8 cellular contexts compared by ENCODE assay signal in the genomic region with DNA sequence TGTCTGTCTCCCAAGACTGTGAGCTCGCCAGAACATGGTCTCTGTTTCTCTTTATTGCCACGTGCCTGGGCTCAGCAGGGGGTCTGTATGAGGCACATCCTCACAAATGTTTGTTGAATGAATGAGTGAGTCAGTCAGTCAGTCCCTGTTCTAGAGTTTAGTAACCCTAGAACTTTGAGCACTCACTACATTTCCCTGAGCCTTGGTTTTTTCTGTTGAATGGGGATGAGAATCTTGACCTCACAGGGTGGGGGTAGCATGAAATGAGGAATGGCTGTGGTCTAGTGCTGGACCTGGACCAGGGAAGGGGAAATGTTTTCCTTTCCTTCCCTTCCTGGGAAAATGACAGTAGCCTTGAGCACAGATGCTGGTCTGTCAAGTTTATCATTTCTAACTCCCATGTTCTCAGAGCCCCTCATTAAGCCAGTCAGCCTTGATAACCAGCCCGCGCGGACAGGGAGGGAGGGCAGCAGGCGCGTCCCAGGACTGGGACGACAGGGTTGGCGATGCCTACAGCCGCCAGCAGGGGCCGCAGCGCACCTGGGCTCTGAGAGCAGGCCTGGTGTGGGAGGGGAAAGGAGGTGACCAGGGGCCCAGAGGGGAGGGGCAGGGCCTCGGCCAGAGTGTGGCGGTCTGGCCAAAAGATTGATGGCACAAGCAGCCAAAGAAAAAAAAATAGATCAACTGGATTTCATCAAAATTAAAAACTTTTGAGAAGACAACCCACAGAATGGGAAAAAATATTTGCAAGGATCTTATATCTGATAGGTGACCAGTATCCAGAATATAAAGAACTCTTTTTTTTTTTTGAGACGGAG. TPM values are rescaled to one million over a fixed set of nuclear protein-coding genes. Genes with fewer than 3 reads are reported as not detected.
DNase-seq lines count a peak whose midpoint lies in the region; ATAC-seq, FAIRE-seq and TF ChIP-seq lines count a peak whose summit lies in the region.

No MANE protein-coding gene starts in this region.

- no peaks in the 10 kb centered on the region for H3K9me3 ChIP-seq in mucosa of descending colon

- TF ChIP-seq CTCF in mucosa of descending colon (IDR thresholded peaks at IDR 0.05), result peak; percentile 90

- intact Hi-C loops in mucosa of descending colon (cut with DNase I, micrococcal nuclease), result loop anchor here (2.0 to 10.0 kb wide), 2 partner anchors 35 to 145 kb away; no protein-coding TSS in a partner anchor

- no peaks in the 10 kb centered on the region for H3K4me1 ChIP-seq in mucosa of descending colon (ENCODE audit: low read depth)

- H3K4me3 ChIP-seq in mucosa of descending colon, result no peak overlapping the region

- FAIRE-seq in endometrium (lab: Jason Lieb, UNC), result peak; percentile 80

- H3K36me3 ChIP-seq in mucosa of descending colon (ENCODE audit: low read depth), result no peaks in the 10 kb centered on the region

- ATAC-seq in HG03442 (IDR thresholded peaks at IDR 0.05; ENCODE audit: unreplicated experiment) (peak; percentile 75), mucosa of descending colon (peak; percentile 99)

- DNase-seq in C1 segment of cervical spinal cord (lab: John Stamatoyannopoulos, UW) (peak; percentile 4 to 84 (median 62)), GM19238 (ENCODE audit: insufficient read length, low spot score) (peak; percentile 85), NOMO-1 treated with DMSO at 0.1 percent for 48 hours (lab: John Stamatoyannopoulos, UW; ENCODE audit: unreplicated experiment) (peak; percentile 54), mucosa of descending colon (peak; percentile 86 to 90 (median 90))
- DNase-seq in activated CD8-positive, alpha-beta memory T cell treated with anti-CD3 and anti-CD28 coated beads, Interleukin-2, amount 50 U/mL, for 24 hours (ENCODE audit: extremely low read depth), result peak; percentile 41
- peak; percentile 41 to 45 for DNase-seq in stimulated activated CD8-positive, alpha-beta memory T cell treated with anti-CD3 and anti-CD28 coated beads, Interleukin-4, amount 100 ng/mL, for 4 hours (ENCODE audit: low read depth in 2 of 2, low spot score in 1 of 2)

RNA-seq across cellular contexts. Expression of gene WNK2, which starts 24.1 kb away (rescaled TPM):
- 100 to 1,000 TPM; 175 to 276 (median 201) TPM for total RNA-seq in mucosa of descending colon

RNA-seq across cellular contexts. Expression of gene NINJ1, which starts 25.8 kb away (rescaled TPM):
- 10 to 100 TPM; 19.5 to 68.9 (median 23.2) TPM for total RNA-seq in mucosa of descending colon
